Comparison of ENCODE assay signal across 11 cellular contexts in the genomic region with DNA sequence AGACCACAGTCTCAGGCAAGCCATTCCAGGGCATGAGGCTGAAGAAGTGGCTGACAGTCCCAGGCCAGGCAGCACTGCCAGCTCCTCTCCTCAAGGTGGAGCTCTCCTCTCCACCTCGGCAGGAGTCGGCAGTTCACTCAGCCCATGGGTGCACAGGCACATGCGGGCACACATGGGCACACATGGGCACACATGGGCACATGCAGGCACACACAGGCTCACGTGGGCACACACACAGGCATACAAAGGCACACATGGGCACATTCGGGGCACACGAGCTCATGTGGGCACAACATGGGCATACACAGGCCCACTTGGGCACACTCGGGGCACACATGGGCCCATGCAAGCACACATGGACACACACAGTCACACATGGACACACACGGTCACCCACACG.
DNase-seq lines count a peak whose midpoint lies in the region; ATAC-seq and TF ChIP-seq lines count a peak whose summit lies in the region.
"Had no signal": no experiment of that assay in that cellular context is flagged by ENCODE, and none has a peak within 500 bp of the region (broad histone marks: within the 10 kb centered on the region; RNA-seq: fewer than 3 reads in every experiment).

No MANE protein-coding gene starts in this region.

- H2BK15ac ChIP-seq in mesenchymal stem cell (ENCODE audit: low read depth, poor library complexity, severe bottlenecking) = no peak overlapping the region

- H3K79me2 ChIP-seq in DOHH2 (ENCODE audit: control insufficient read depth, low read length) = no peaks in the 10 kb centered on the region

- H3K4me3 ChIP-seq in DOHH2 (ENCODE audit: low read length) (no peak overlapping the region), HL-60 (replicated peaks; ENCODE audit: insufficient read depth, low read length) (no peak overlapping the region), mesenchymal stem cell (ENCODE audit: insufficient read depth in 1 of 2, low read depth in 1 of 2, low read length in 2 of 2) (no peak overlapping the region)
- H3K4me3 ChIP-seq: left lung had no signal

- H3K79me1 ChIP-seq in mesenchymal stem cell (replicated peaks; ENCODE audit: low read length, poor library complexity, severe bottlenecking) = no peaks in the 10 kb centered on the region

- peak overlapping the region; percentile 79 for H3K9ac ChIP-seq in mesenchymal stem cell (ENCODE audit: low read length)

- DNase-seq in HL-60 (ENCODE audit: low read depth in 1 of 2, low spot score in 1 of 2) (peak in 1 of 2 experiments; percentile 16), astrocyte of the hippocampus (ENCODE audit: low read depth, low spot score) (peak; percentile 12), mesenchymal stem cell (no peak), NCI-H146 (lab: John Stamatoyannopoulos, UW) (no peak), NCI-H510A (lab: John Stamatoyannopoulos, UW) (no peak), NCI-H1436 (lab: John Stamatoyannopoulos, UW) (no peak)
- DNase-seq: left lung, NCI-H526 treated with DMSO at 0.1 percent for 48 hours had no signal

- WGBS in mesenchymal stem cell = 75% methylated on average over 9 of the region's 9 CpGs

- H3K9me3 ChIP-seq in DOHH2 (ENCODE audit: control insufficient read depth, insufficient read depth, low read length) (no peaks in the 10 kb centered on the region), mesenchymal stem cell (ENCODE audit: control insufficient read depth, low read length) (no peaks in the 10 kb centered on the region)
- H3K9me3 ChIP-seq: left lung had no signal

- H2BK5ac ChIP-seq in mesenchymal stem cell (ENCODE audit: low read depth, low read length, poor library complexity, severe bottlenecking) = no peak overlapping the region

- H3K23ac ChIP-seq in mesenchymal stem cell (ENCODE audit: low read length in 2 of 2) = peak overlapping the region in 1 of 2 experiments; percentile 26

- H3F3A ChIP-seq in DOHH2 (ENCODE audit: control insufficient read depth, insufficient read depth) = peaks cover 4% of the 10 kb centered on the region

- H3K14ac ChIP-seq in mesenchymal stem cell (ENCODE audit: low read length in 2 of 2) = no peak overlapping the region

- no peak overlapping the region for H2AK5ac ChIP-seq in mesenchymal stem cell (ENCODE audit: low read length, severe bottlenecking)

- no peak overlapping the region for H3K4ac ChIP-seq in mesenchymal stem cell (ENCODE audit: low read depth in 1 of 2, low read length in 2 of 2)

- H2AFZ ChIP-seq in mesenchymal stem cell (ENCODE audit: low read depth, low read length) = no peak overlapping the region

- H3K9me2 ChIP-seq in DOHH2 (replicated peaks; ENCODE audit: control insufficient read depth, low read length) = no peaks in the 10 kb centered on the region

- H4K91ac ChIP-seq in mesenchymal stem cell (ENCODE audit: low read length) = no peak overlapping the region

- H3K36me3 ChIP-seq in DOHH2 (ENCODE audit: control insufficient read depth, low read length) (no peaks in the 10 kb centered on the region), mesenchymal stem cell (ENCODE audit: control insufficient read depth in 1 of 2, insufficient read depth in 2 of 2, low read depth in 1 of 2, low read length in 2 of 2) (no peaks in the 10 kb centered on the region)
- H3K36me3 ChIP-seq: left lung had no signal

- H2BK120ac ChIP-seq in mesenchymal stem cell (ENCODE audit: low read depth, low read length) = no peak overlapping the region

- H3K4me1 ChIP-seq in DOHH2 (ENCODE audit: control insufficient read depth, low read length) = peaks cover 35% of the 10 kb centered on the region
- H3K4me1 ChIP-seq in mesenchymal stem cell (ENCODE audit: control insufficient read depth, insufficient read depth, low read depth, low read length) = no peaks in the 10 kb centered on the region

- no peaks in the 10 kb centered on the region for H4K20me1 ChIP-seq in DOHH2 (ENCODE audit: control insufficient read depth, insufficient read depth, low read depth, low read length)

- peak; percentile 68 for TF ChIP-seq CTCF in DOHH2 (IDR thresholded peaks at IDR 0.05; ENCODE audit: low read depth, low read length, poor library complexity, severe bottlenecking)
- TF ChIP-seq CTCF in HL-60 (IDR thresholded peaks at IDR 0.05; ENCODE audit: insufficient read depth, low read length) = peak; percentile 48

- H3K18ac ChIP-seq in mesenchymal stem cell (ENCODE audit: low read depth in 1 of 2, low read length in 2 of 2) = no peak overlapping the region

- H2BK12ac ChIP-seq in mesenchymal stem cell (ENCODE audit: low read length in 2 of 2) = no peak overlapping the region

- no peak overlapping the region for H4K8ac ChIP-seq in mesenchymal stem cell (ENCODE audit: low read length)

- ATAC-seq in GM21723 (IDR thresholded peaks at IDR 0.05; ENCODE audit: unreplicated experiment) = no peak
- ATAC-seq: activated naive CD4-positive, alpha-beta T cell treated with anti-CD3 and anti-CD28 coated beads, Interleukin-2, amount 50 U/mL, for 72 hours; left lung had no signal

- H3K4me2 ChIP-seq in DOHH2 (ENCODE audit: low read length) = no peak overlapping the region
- no peak overlapping the region for H3K4me2 ChIP-seq in mesenchymal stem cell (ENCODE audit: low read length, poor library complexity, severe bottlenecking)

- H3K27me3 ChIP-seq in DOHH2 (ENCODE audit: control insufficient read depth, low read length) (no peaks in the 10 kb centered on the region), HL-60 (ENCODE audit: insufficient read depth, poor library complexity, severe bottlenecking) (no peaks in the 10 kb centered on the region), mesenchymal stem cell (ENCODE audit: control insufficient read depth in 1 of 2, insufficient read depth in 1 of 2, low read length in 2 of 2) (no peaks in the 10 kb centered on the region)
- H3K27me3 ChIP-seq: left lung had no signal

- H3K27ac ChIP-seq in DOHH2 (ENCODE audit: low read depth, low read length) = no peak overlapping the region
- no peak overlapping the region for H3K27ac ChIP-seq in HL-60 (replicated peaks)
- H3K27ac ChIP-seq in mesenchymal stem cell (ENCODE audit: low read length, poor library complexity, severe bottlenecking) = no peak overlapping the region
- H3K27ac ChIP-seq: left lung had no signal
